Comparison of ENCODE assay signal across 27 cellular contexts in genomic region chr15:74676801-74677200, GRCh38. TPM values are rescaled to one million over a fixed set of nuclear protein-coding genes. Genes with fewer than 3 reads are reported as not detected.
"Had no signal": no experiment of that assay in that cellular context is flagged by ENCODE, and none has a peak within 500 bp of the region (broad histone marks: within the 10 kb centered on the region; RNA-seq: fewer than 3 reads in every experiment).

No MANE protein-coding gene starts in this region.

- ATAC-seq: stimulated activated effector memory CD8-positive, alpha-beta T cell treated with anti-CD3 and anti-CD28 coated beads, Interleukin-12 subunit alpha, Interleukin-12 subunit beta, amount 100 ng/mL, for 72 hours; stimulated activated memory B cell treated with anti-CD40 and anti-IgM and Interleukin-4, amounts not matched to agents 10 μg/mL and 1 μg/mL and 100 μg/mL, for 72 hours; stimulated activated naive B cell treated with anti-CD40 and anti-IgM and Interleukin-4, amounts not matched to agents 10 μg/mL and 1 μg/mL and 100 μg/mL, for 72 hours; stimulated activated naive CD8-positive, alpha-beta T cell treated with anti-CD3 and anti-CD28 coated beads, Interleukin-15, amount 100 ng/mL, for 72 hours; stimulated activated naive CD8-positive, alpha-beta T cell treated with anti-CD3 and anti-CD28 coated beads, Interleukin-15, Interleukin-2, amounts not matched to agents 100 U/mL and 50 U/mL, for 24 hours; upper lobe of right lung had no signal

- H3K27ac ChIP-seq: stomach, suprapubic skin, testis, thoracic aorta, thyroid gland, tibial artery, tibial nerve, transverse colon, upper lobe of left lung, upper lobe of right lung, uterus, vagina had no signal

- H3K36me3 ChIP-seq: uterus had no signal

- DNase-seq: stimulated activated CD4-positive, alpha-beta T cell treated with anti-CD3 and anti-CD28 coated beads, Interleukin-2, amount 100 ng/mL, for 48 hours; stimulated activated CD4-positive, alpha-beta T cell treated with anti-CD3 and anti-CD28 coated beads, Interleukin-4, amount 100 ng/mL, for 1 hour; stimulated activated CD4-positive, alpha-beta T cell treated with anti-CD3 and anti-CD28 coated beads, Interleukin-4, amount 100 ng/mL, for 24 hours; stimulated activated CD4-positive, alpha-beta T cell treated with anti-CD3 and anti-CD28 coated beads, Interleukin-4, amount 100 ng/mL, for 4 hours; stimulated activated CD8-positive, alpha-beta memory T cell treated with anti-CD3 and anti-CD28 coated beads, Interleukin-4, amount 100 ng/mL, for 48 hours; stimulated activated naive B cell treated with anti-CD40 and anti-IgM and Interleukin-4, amounts not matched to agents 10 μg/mL and 1 μg/mL and 100 μg/mL, for 72 hours; stimulated activated naive CD4-positive, alpha-beta T cell; stimulated activated naive CD4-positive, alpha-beta T cell treated with Interleukin-2 at 50 U/mL for 16 hours; stimulated activated naive CD8-positive, alpha-beta T cell treated with anti-CD3 and anti-CD28 coated beads, Interleukin-15, amount 100 ng/mL, for 72 hours; stimulated activated naive CD8-positive, alpha-beta T cell treated with anti-CD3 and anti-CD28 coated beads, Interleukin-15, Interleukin-2, amounts not matched to agents 100 U/mL and 50 U/mL, for 24 hours; stomach; substantia nigra; testis; thyroid gland; tibial artery; transverse colon; upper lobe of left lung; upper lobe of right lung; uterus had no signal

- H3K4me3 ChIP-seq: stomach, suprapubic skin, testis, thoracic aorta, thyroid gland, tibial artery, tibial nerve, transverse colon, upper lobe of left lung, upper lobe of right lung, uterus, vagina had no signal

- H3K27me3 ChIP-seq: stomach, suprapubic skin, testis, thyroid gland, tibial artery, tibial nerve, transverse colon, upper lobe of left lung, upper lobe of right lung, uterus, vagina had no signal

- H3K4me1 ChIP-seq: suprapubic skin, testis, thyroid gland, tibial artery, tibial nerve, transverse colon, upper lobe of left lung, upper lobe of right lung, uterus, vagina had no signal

- FAIRE-seq: urothelium cell line had no signal

- H3K9me3 ChIP-seq: stomach, suprapubic skin, testis, thoracic aorta, thyroid gland, tibial artery, tibial nerve, transverse colon, upper lobe of left lung, upper lobe of right lung, uterus, vagina had no signal

RNA-seq across cellular contexts. Expression of gene CYP1A1, which starts 48.5 kb away (rescaled TPM):
- total RNA-seq: ureter had no signal
